ENCODE assay signal across 1 cellular context in genomic region chr1:207888647-207889046, GRCh38.
TF ChIP-seq lines count a peak whose summit lies in the region.

No MANE protein-coding gene starts in this region.

TF ChIP-seq in IMR-90, 13 proteins besides CTCF, POLR2A, EP300 and RAD21 (continued from another document):
- no peak for TF ChIP-seq MXI1 (IDR thresholded peaks at IDR 0.05; ENCODE audit: borderline replicate concordance, low read depth, low read length)
- no peak for TF ChIP-seq RFX5 (IDR thresholded peaks at IDR 0.05; ENCODE audit: low read depth, low read length)
- no peak for TF ChIP-seq ELK1 (IDR thresholded peaks at IDR 0.05; ENCODE audit: borderline replicate concordance, low read depth, low read length)
- TF ChIP-seq SMC3 (IDR thresholded peaks at IDR 0.05; ENCODE audit: low read depth, low read length), result no peak
- TF ChIP-seq FOS (IDR thresholded peaks at IDR 0.05; ENCODE audit: low read depth, low read length), result no peak
- TF ChIP-seq CEBPB (IDR thresholded peaks at IDR 0.05; ENCODE audit: low read depth, low read length), result no peak
- no peak for TF ChIP-seq MAFK (IDR thresholded peaks at IDR 0.05; ENCODE audit: low read depth, low read length)
- no peak for TF ChIP-seq USF2 (IDR thresholded peaks at IDR 0.05; ENCODE audit: low read depth, low read length)
TF ChIP-seq in IMR-90: peak in this region for 0.
